Comparison of ENCODE assay signal across 9 cellular contexts in genomic region chr20:19205999-19206398, GRCh38. TPM values are rescaled to one million over a fixed set of nuclear protein-coding genes. Genes with fewer than 3 reads are reported as not detected.
DNase-seq lines count a peak whose midpoint lies in the region; ATAC-seq, FAIRE-seq and TF ChIP-seq lines count a peak whose summit lies in the region.
"Had no signal": no experiment of that assay in that cellular context is flagged by ENCODE, and none has a peak within 500 bp of the region (broad histone marks: within the 10 kb centered on the region; RNA-seq: fewer than 3 reads in every experiment).

No MANE protein-coding gene starts in this region.

- H3K27ac ChIP-seq in neutrophil (no peak overlapping the region), testis (no peak overlapping the region)

- no peak for DNase-seq in D721Med (ENCODE audit: insufficient read length, low spot score)
- peak; percentile 57 for DNase-seq in HEK293T (ENCODE audit: extremely low spot score)
- peak; percentile 73 for DNase-seq in NCI-H748 (lab: John Stamatoyannopoulos, UW; ENCODE audit: unreplicated experiment)
- DNase-seq in activated CD8-positive, alpha-beta memory T cell treated with anti-CD3 and anti-CD28 coated beads for 48 hours (ENCODE audit: low read depth in 2 of 3, low spot score in 2 of 3): peak; percentile 23 to 75 (median 62)
- DNase-seq in fibroblast of pulmonary artery (ENCODE audit: low read depth): peak; percentile 44
- DNase-seq in testis: peak; percentile 84

- H3K4me1 ChIP-seq in neutrophil (ENCODE audit: control insufficient read depth in 1 of 2, insufficient read depth in 1 of 2, low read depth in 1 of 2, low read length in 1 of 2): no peaks in the 10 kb centered on the region
- H3K4me1 ChIP-seq in testis: no peaks in the 10 kb centered on the region

- TF ChIP-seq POLR2A in testis (IDR thresholded peaks at IDR 0.05): no peak

- H3K27me3 ChIP-seq in neutrophil: peaks cover 18% of the 10 kb centered on the region
- H3K27me3 ChIP-seq in testis: no peaks in the 10 kb centered on the region

- H3K4me3 ChIP-seq in fibroblast of pulmonary artery (replicated peaks; ENCODE audit: low read depth, low read length) (no peak overlapping the region), neutrophil (ENCODE audit: low read depth in 1 of 2, low read length in 1 of 2) (no peak overlapping the region), testis (no peak overlapping the region)

- no peaks in the 10 kb centered on the region for H3K9me3 ChIP-seq in neutrophil
- H3K9me3 ChIP-seq in testis: no peaks in the 10 kb centered on the region

- TF ChIP-seq CTCF in D721Med (IDR thresholded peaks at IDR 0.05; ENCODE audit: insufficient read depth, missing control alignments): peak; percentile 73
- TF ChIP-seq CTCF in fibroblast of pulmonary artery (IDR thresholded peaks at IDR 0.05; ENCODE audit: low read length, missing control alignments): peak; percentile 85
- TF ChIP-seq CTCF in neutrophil (IDR thresholded peaks at IDR 0.05): peak; percentile 75
- TF ChIP-seq CTCF in testis (IDR thresholded peaks at IDR 0.05): peak; percentile 72 to 92 (median 87)

- H3K36me3 ChIP-seq in neutrophil (no peaks in the 10 kb centered on the region), testis (ENCODE audit: low read depth, missing control alignments) (no peaks in the 10 kb centered on the region)

- POLR2A ChIA-PET in HEK293T (lab: Yijun Ruan, JAX): no interaction called here

- CTCF ChIA-PET in HEK293T (lab: Yijun Ruan, JAX): interaction anchor here (0.7 to 1.5 kb wide), 5 partner anchors 44 to 383 kb away, joined by 3 to 12 read pairs (median 3); no protein-coding TSS in a partner anchor

- WGBS in testis, 2 donors: 16 to 26% methylated on average over 8 of the region's 8 CpGs

- intact Hi-C loops in testis (cut with DNase I; ENCODE audit: low total_unique reads): no loop called here

- no peak for FAIRE-seq in D721Med (lab: Jason Lieb, UNC)

- no peak for ATAC-seq in HG03039 (IDR thresholded peaks at IDR 0.05; ENCODE audit: unreplicated experiment)

TF ChIP-seq in HEK293T, 16 proteins besides CTCF, POLR2A, EP300 and RAD21:
- TF ChIP-seq SP1 (IDR thresholded peaks at IDR 0.05) (no peak), PKNOX1 (IDR thresholded peaks at IDR 0.05) (no peak), ZNF384 (IDR thresholded peaks at IDR 0.05) (no peak), BHLHE40 (IDR thresholded peaks at IDR 0.05; ENCODE audit: borderline replicate concordance) (no peak), HDGF (IDR thresholded peaks at IDR 0.05; ENCODE audit: borderline replicate concordance) (no peak), TARDBP (IDR thresholded peaks at IDR 0.05) (no peak), NFRKB (IDR thresholded peaks at IDR 0.05) (no peak), FOXA1 (IDR thresholded peaks at IDR 0.05) (no peak), SUZ12 (IDR thresholded peaks at IDR 0.05) (no peak), LEF1 (IDR thresholded peaks at IDR 0.05; ENCODE audit: borderline replicate concordance) (no peak), ARNT (IDR thresholded peaks at IDR 0.05) (no peak), ELF4 (IDR thresholded peaks at IDR 0.05) (no peak)

RNA-seq across cellular contexts. Expression of gene SLC24A3, which starts 6.4 kb away (rescaled TPM):
- 1 to 10 TPM; 2.4 to 3.8 TPM for total RNA-seq in testis
- 4.5 TPM for polyA plus RNA-seq in testis (ENCODE audit: insufficient read depth, low read depth, low replicate concordance)
- total RNA-seq: T-helper 2 cell treated with Interferon-gamma antibody and Interleukin-4, amounts not matched to agents 100 ng/mL and 5 ng/mL, for 36 hours had no signal
